ENCODE assay signal across 8 cellular contexts in the genomic region with DNA sequence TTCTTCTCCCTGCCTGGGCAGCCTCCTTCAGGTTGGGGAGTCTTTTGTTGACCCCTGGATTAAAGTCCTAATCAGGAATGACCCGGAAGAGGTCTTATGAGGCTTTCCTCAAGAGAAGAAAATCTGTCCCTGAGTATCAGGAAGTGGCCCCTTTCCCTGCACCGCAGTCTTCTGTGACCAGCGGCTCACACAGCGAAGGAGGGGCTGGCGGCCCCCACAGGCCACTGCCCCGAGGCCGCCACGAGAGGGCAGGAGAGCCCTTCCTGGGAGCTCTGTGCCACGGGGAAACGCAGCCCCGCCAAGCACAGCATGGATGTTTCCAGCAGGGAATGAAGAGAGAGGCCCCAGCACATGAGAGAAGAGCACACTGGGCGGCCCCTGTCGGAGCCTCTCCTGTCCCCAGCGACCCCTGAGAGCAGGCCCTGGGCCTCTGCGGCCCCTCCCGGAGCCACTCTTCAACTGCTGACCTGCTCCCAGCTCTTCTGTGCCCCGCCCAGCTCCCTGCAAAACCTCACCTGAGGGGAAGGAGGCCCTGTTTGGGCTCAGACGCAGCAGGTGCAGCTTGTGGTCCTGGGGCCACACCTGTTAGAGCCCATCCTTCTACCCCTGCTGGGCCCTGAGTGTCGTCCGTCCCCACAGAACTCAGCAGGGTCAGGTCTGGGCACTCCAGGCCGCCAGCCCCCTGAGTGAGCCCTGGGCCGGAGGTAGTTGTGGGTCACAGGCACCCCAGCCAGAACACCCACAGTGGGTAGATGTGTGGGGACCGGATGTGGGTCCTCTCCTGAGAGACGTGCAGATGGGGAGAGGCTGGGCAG. TPM values are rescaled to one million over a fixed set of nuclear protein-coding genes. Genes with fewer than 3 reads are reported as not detected.
DNase-seq lines count a peak whose midpoint lies in the region; ATAC-seq, FAIRE-seq and TF ChIP-seq lines count a peak whose summit lies in the region.

No MANE protein-coding gene starts in this region.

- DNase-seq in GM12892 (ENCODE audit: insufficient read length): peak; percentile 86
- peak; percentile 67 for DNase-seq in NCI-H146 (lab: John Stamatoyannopoulos, UW)
- peak; percentile 61 for DNase-seq in T-helper 2 cell treated with Interferon-gamma antibody and Interleukin-4, amounts not matched to agents 5 μg/mL and 100 μg/mL, for 36 hours (ENCODE audit: low spot score)
- DNase-seq in amniotic epithelial cell (ENCODE audit: low read depth): peak; percentile 76
- DNase-seq in left cardiac atrium: peak; percentile 90
- DNase-seq in putamen (ENCODE audit: low spot score): peak; percentile 73
- DNase-seq in vagina (ENCODE audit: extremely low spot score in 2 of 2): peak; percentile 92 to 93

- peak; percentile 92 to 98 (median 93) for TF ChIP-seq CTCF in vagina (IDR thresholded peaks at IDR 0.05)

- H3K36me3 Mint-ChIP-seq in T-helper 2 cell treated with Interferon-gamma antibody and Interleukin-4, amounts not matched to agents 5 μg/mL and 100 μg/mL, for 36 hours (ENCODE audit: low read depth): no peaks in the 10 kb centered on the region

- H3K4me3 Mint-ChIP-seq in T-helper 2 cell treated with Interferon-gamma antibody and Interleukin-4, amounts not matched to agents 5 μg/mL and 100 μg/mL, for 36 hours: no peak overlapping the region

- peak overlapping the region; percentile 94 for H3K27ac ChIP-seq in vagina

- H3K27me3 Mint-ChIP-seq in T-helper 2 cell treated with Interferon-gamma antibody and Interleukin-4, amounts not matched to agents 5 μg/mL and 100 μg/mL, for 36 hours (ENCODE audit: low read depth): peaks cover 7% of the 10 kb centered on the region

- H3K4me1 ChIP-seq in vagina: peaks cover 50% of the 10 kb centered on the region

- TF ChIP-seq POLR2A in GM12892 (IDR thresholded peaks at IDR 0.05; ENCODE audit: low read depth, low read length) (no peak), vagina (IDR thresholded peaks at IDR 0.05) (no peak)

- FAIRE-seq in GM12892 (lab: Jason Lieb, UNC): no peak

- H3K9me3 Mint-ChIP-seq in T-helper 2 cell treated with Interferon-gamma antibody and Interleukin-4, amounts not matched to agents 5 μg/mL and 100 μg/mL, for 36 hours: no peaks in the 10 kb centered on the region

- H3K4me1 Mint-ChIP-seq in T-helper 2 cell treated with Interferon-gamma antibody and Interleukin-4, amounts not matched to agents 5 μg/mL and 100 μg/mL, for 36 hours (ENCODE audit: low read depth): peaks cover 3% of the 10 kb centered on the region

- H3K36me3 ChIP-seq in vagina: no peaks in the 10 kb centered on the region

- intact Hi-C loops in left cardiac atrium (cut with DNase I) (loop anchor here (1.0 to 5.0 kb wide), 4 partner anchors 147 to 300 kb away; no protein-coding TSS in a partner anchor), vagina (cut with DNase I) (loop anchor here (2.0 kb wide), 1 partner anchor 146 kb away; no protein-coding TSS in a partner anchor)

- H3K9me3 ChIP-seq in vagina: no peaks in the 10 kb centered on the region

- ATAC-seq in left cardiac atrium: peak; percentile 72 to 73
- no peak for ATAC-seq in GM19452 (IDR thresholded peaks at IDR 0.05; ENCODE audit: unreplicated experiment)

- no peak overlapping the region for H3K27ac Mint-ChIP-seq in T-helper 2 cell treated with Interferon-gamma antibody and Interleukin-4, amounts not matched to agents 5 μg/mL and 100 μg/mL, for 36 hours

- H3K4me3 ChIP-seq in vagina: no peak overlapping the region

- H3K27me3 ChIP-seq in vagina: no peaks in the 10 kb centered on the region

RNA-seq across cellular contexts. Expression of a gene that starts 4.9 kb away (rescaled TPM):
- polyA plus RNA-seq in GM12892 (2012; ENCODE audit: missing spikeins): 8.8 TPM
- total RNA-seq in left cardiac atrium (10 to 100 TPM; 18.1 to 20.3 TPM), vagina (38.3 TPM)
